8 cellular contexts compared by ENCODE assay signal in the genomic region with DNA sequence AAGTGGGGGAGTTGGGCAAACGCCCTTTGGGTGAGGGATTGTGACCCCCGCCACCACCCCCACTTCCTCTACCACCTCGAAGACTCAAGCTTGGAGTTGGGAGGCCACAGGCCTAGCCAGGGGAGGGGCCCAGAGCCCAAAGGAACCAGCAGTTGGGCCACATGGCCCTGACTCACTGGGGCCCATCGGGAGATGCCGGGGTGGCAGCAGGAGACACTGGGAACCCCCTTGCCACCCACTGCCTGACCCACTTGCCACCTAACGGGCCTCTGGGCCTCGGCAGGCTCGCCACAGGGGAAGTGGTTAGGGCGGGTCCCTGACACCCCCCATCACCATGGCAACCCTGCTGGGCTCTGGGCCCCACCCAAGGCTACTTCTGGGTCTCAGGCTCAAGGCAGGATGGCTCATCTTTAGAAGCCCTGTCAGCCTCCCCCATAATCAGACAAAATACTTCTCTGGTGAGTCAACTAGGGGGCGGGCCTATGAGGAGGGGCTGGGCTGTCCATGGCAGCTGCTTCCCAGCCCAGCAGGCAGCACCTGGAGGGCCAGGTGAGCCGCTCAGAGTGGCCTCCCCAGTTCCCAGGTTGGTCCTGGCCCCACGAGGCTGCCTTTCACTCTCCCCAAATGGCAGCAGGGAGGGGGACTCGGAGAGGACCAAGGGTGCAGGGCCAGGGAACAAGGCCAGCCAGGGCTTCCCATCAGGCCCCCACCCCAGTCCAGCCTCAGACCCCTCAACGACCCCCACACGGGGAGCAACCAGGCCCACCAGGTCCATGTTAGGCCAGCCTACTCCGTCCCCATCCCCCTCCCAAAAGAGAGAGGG. TPM values are rescaled to one million over a fixed set of nuclear protein-coding genes. Genes with fewer than 3 reads are reported as not detected.
A peak's percentile ranks its signal among the peaks of the same experiment; 100 is the strongest.
DNase-seq lines count a peak whose midpoint lies in the region; ATAC-seq, FAIRE-seq and TF ChIP-seq lines count a peak whose summit lies in the region.

No MANE protein-coding gene starts in this region.

- TF ChIP-seq POLR2A in GM12891 (IDR thresholded peaks at IDR 0.05; ENCODE audit: low read depth, low read length) = no peak
- TF ChIP-seq POLR2A in adrenal gland (IDR thresholded peaks at IDR 0.05) = peak in 1 of 2 donors; percentile 48

- H3K4me1 Mint-ChIP-seq in T-cell = peaks cover 31 to 37% (median 32%) of the 10 kb centered on the region in 3 donors

- H3K36me3 ChIP-seq in adrenal gland (replicated peaks in 1 of 2) = peaks cover 0 to 43% of the 10 kb centered on the region in 2 donors

- CTCF ChIA-PET in T-cell (lab: Charles Lee) = interaction anchor here in 1 of 2 donors (0.6 to 0.7 kb wide), 2 partner anchors 9 to 394 kb away, joined by 3 read pairs; partner anchors contain the start of gene DKC1

- peak; percentile 41 to 57 (median 56) for ATAC-seq in T-cell (replicated peaks in 1 of 4)
- no peak for ATAC-seq in HG03460 (IDR thresholded peaks at IDR 0.05; ENCODE audit: unreplicated experiment)
- no peak for ATAC-seq in GM21576 (IDR thresholded peaks at IDR 0.05; ENCODE audit: unreplicated experiment)

- TF ChIP-seq RAD21 in Ishikawa (IDR thresholded peaks at IDR 0.05; ENCODE audit: low read depth) = no peak

- H3K27ac Mint-ChIP-seq in T-cell = peak overlapping the region; percentile 90

- intact Hi-C loops in adrenal gland (cut with DNase I) = no loop called here

- H3K4me3 ChIP-seq in adrenal gland = peak overlapping the region in 2 of 4 donors; percentile 3 to 64
- H3K4me3 ChIP-seq in iPS-11a (ENCODE audit: low read depth, low read length) = peak overlapping the region; percentile 45

- no peaks in the 10 kb centered on the region for H3K27me3 ChIP-seq in adrenal gland

- H3K36me3 Mint-ChIP-seq in T-cell = peaks cover 3% of the 10 kb centered on the region

- POLR2A ChIA-PET in T-cell (lab: Charles Lee) = no interaction called here

- peaks cover 6 to 8% of the 10 kb centered on the region in 2 donors for H3K4me1 ChIP-seq in adrenal gland (replicated peaks in 1 of 2)

- H3K9me3 Mint-ChIP-seq in T-cell = no peaks in the 10 kb centered on the region

- no peaks in the 10 kb centered on the region for H3K27me3 Mint-ChIP-seq in T-cell

- DNase-seq in GM12891 (ENCODE audit: insufficient read length, low spot score) (peak; percentile 51), T-cell (peak; percentile 67 to 91 (median 86)), adrenal gland (peak; percentile 79 to 95 (median 91))
- peak; percentile 79 for DNase-seq in stimulated activated CD4-positive, alpha-beta T cell treated with anti-CD3 and anti-CD28 coated beads, Interleukin-12 subunit alpha, Interleukin-12 subunit beta, amount 100 ng/mL, for 4 hours

- H3K4me3 Mint-ChIP-seq in T-cell = peak overlapping the region; percentile 77 to 95 (median 88)

- WGBS in adrenal gland, 4 donors = 10 to 60% (median 40%) methylated on average over 1 to 15 of the region's 16 CpGs; no CpG with 5 or more reads in 1 of the 4 donors

- no peak for TF ChIP-seq CTCF in adrenal gland (IDR thresholded peaks at IDR 0.05)

- TF ChIP-seq EP300 in Ishikawa (IDR thresholded peaks at IDR 0.05; ENCODE audit: borderline replicate concordance) = 0 out of 2 replicates have a peak, but pooled peaks have one; percentile 24

- peak; percentile 90 for FAIRE-seq in GM12891 (lab: Jason Lieb, UNC)

- peak overlapping the region; percentile 46 to 98 (median 89) for H3K27ac ChIP-seq in adrenal gland

- H3K9me3 ChIP-seq in adrenal gland (replicated peaks in 1 of 3) = no peaks in the 10 kb centered on the region

TF ChIP-seq in GM12891, 5 proteins besides CTCF, POLR2A, EP300 and RAD21:
- peak; percentile 43 for TF ChIP-seq SPI1 (IDR thresholded peaks at IDR 0.05; ENCODE audit: low read depth, low read length)
- no peak for TF ChIP-seq TAF1 (IDR thresholded peaks at IDR 0.05; ENCODE audit: low read depth, low read length)
- no peak for TF ChIP-seq PAX5 (IDR thresholded peaks at IDR 0.05; ENCODE audit: insufficient read depth, low read length, severe bottlenecking)

TF ChIP-seq in Ishikawa, 13 proteins besides CTCF, POLR2A, EP300 and RAD21:
- TF ChIP-seq, protein P1, sequence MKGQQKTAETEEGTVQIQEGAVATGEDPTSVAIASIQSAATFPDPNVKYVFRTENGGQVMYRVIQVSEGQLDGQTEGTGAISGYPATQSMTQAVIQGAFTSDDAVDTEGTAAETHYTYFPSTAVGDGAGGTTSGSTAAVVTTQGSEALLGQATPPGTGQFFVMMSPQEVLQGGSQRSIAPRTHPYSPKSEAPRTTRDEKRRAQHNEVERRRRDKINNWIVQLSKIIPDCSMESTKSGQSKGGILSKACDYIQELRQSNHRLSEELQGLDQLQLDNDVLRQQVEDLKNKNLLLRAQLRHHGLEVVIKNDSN (IDR thresholded peaks at IDR 0.05) = no peak
- TF ChIP-seq TEAD4 (IDR thresholded peaks at IDR 0.05) = peak; percentile 71
- 0 out of 2 replicates have a peak, but pooled peaks have one; percentile 26 for TF ChIP-seq TCF12 (IDR thresholded peaks at IDR 0.05; ENCODE audit: low read depth)
- TF ChIP-seq, protein P2, sequence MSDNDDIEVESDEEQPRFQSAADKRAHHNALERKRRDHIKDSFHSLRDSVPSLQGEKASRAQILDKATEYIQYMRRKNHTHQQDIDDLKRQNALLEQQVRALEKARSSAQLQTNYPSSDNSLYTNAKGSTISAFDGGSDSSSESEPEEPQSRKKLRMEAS (IDR thresholded peaks at IDR 0.05) = no peak
- no peak for TF ChIP-seq FOXM1 (IDR thresholded peaks at IDR 0.05; ENCODE audit: borderline replicate concordance, low read depth)
- no peak for TF ChIP-seq EGR1 (IDR thresholded peaks at IDR 0.05)
- TF ChIP-seq CREB1 (IDR thresholded peaks at IDR 0.05; ENCODE audit: low read depth) = no peak
- no peak for TF ChIP-seq CEBPB (IDR thresholded peaks at IDR 0.05)
- TF ChIP-seq NFIC (IDR thresholded peaks at IDR 0.05) = no peak
- TF ChIP-seq REST (IDR thresholded peaks at IDR 0.05; ENCODE audit: low read depth) = no peak
TF ChIP-seq in Ishikawa: peak in this region for 2.

RNA-seq across cellular contexts. Expression of gene FLNA, which starts 5.6 kb away (rescaled TPM):
- polyA plus RNA-seq in GM12891 (2012; ENCODE audit: low read depth, missing spikeins) = 184 TPM
- total RNA-seq in T-cell (1,000 to 10,000 TPM in 4 of 5 donors, 100 to 1,000 TPM in 1; 893 to 1,483 (median 1,268) TPM), adrenal gland (100 to 1,000 TPM; 334 to 979 (median 504) TPM)
- polyA plus RNA-seq in adrenal gland = 100 to 1,000 TPM; 169 to 861 (median 612) TPM

RNA-seq across cellular contexts. Expression of gene EMD, which starts 10.3 kb away (rescaled TPM):
- polyA plus RNA-seq in GM12891 (2012; ENCODE audit: low read depth, missing spikeins) = 51.9 TPM
- total RNA-seq in T-cell (100 to 1,000 TPM in 2 of 5 donors, 10 to 100 TPM in 3; 73.4 to 136 (median 80.4) TPM), adrenal gland (10 to 100 TPM; 22.5 to 82.7 (median 48.1) TPM)
- polyA plus RNA-seq in adrenal gland = 10 to 100 TPM; 75.9 to 95.2 (median 79.1) TPM

RNA-seq across cellular contexts. Expression of gene RPL10, which starts 29.3 kb away (rescaled TPM):
- polyA plus RNA-seq in GM12891 (2012; ENCODE audit: low read depth, missing spikeins) = 5,072 TPM
- total RNA-seq in T-cell = 1,000 to 10,000 TPM; 5,175 to 6,006 (median 5,765) TPM
- total RNA-seq in adrenal gland = 1,000 to 10,000 TPM in 7 of 8 donors, 100 to 1,000 TPM in 1; 626 to 5,287 (median 2,443) TPM
- polyA plus RNA-seq in adrenal gland = 1,000 to 10,000 TPM; 1,725 to 3,645 (median 2,430) TPM

RNA-seq across cellular contexts. Expression of gene DNASE1L1, which starts 40.2 kb away (rescaled TPM):
- 11.7 TPM for polyA plus RNA-seq in GM12891 (2012; ENCODE audit: low read depth, missing spikeins)
- total RNA-seq in T-cell (10 to 100 TPM; 22.6 to 31.3 (median 25.5) TPM), adrenal gland (100 to 1,000 TPM in 1 of 8 donors, 10 to 100 TPM in 7; 29.4 to 101 (median 55.5) TPM)
- 10 to 100 TPM; 17.2 to 48.0 (median 42.7) TPM for polyA plus RNA-seq in adrenal gland

RNA-seq across cellular contexts. Expression of gene TAFAZZIN, which starts 42.5 kb away (rescaled TPM):
- 20.7 TPM for polyA plus RNA-seq in GM12891 (2012; ENCODE audit: low read depth, missing spikeins)
- total RNA-seq in T-cell = 100 to 1,000 TPM in 3 of 5 donors, 10 to 100 TPM in 2; 89.8 to 144 (median 129) TPM
- 10 to 100 TPM; 18.1 to 47.1 (median 26.6) TPM for total RNA-seq in adrenal gland
- 100 to 1,000 TPM in 2 of 3 donors, 1 to 10 TPM in 1; 8.6 to 142 (median 103) TPM for polyA plus RNA-seq in adrenal gland

Comparison
In these comparisons a context has a peak if more than half of its experiments do, and no peak if none do; other contexts are left out.
1. ATAC-seq: peak in T-cell (4 of 4); none in HG03460 (single experiment) and GM21576 (single experiment).
2. Peak in every context shown above with its lines, with median percentiles within 50 percentile points of each other: DNase-seq.